9 cellular contexts compared by ENCODE assay signal in genomic region chr11:65382804-65383368, GRCh38. TPM values are rescaled to one million over a fixed set of nuclear protein-coding genes. Genes with fewer than 3 reads are reported as not detected.
DNase-seq lines count a peak whose midpoint lies in the region; ATAC-seq and TF ChIP-seq lines count a peak whose summit lies in the region.
"Had no signal": no experiment of that assay in that cellular context is flagged by ENCODE, and none has a peak within 500 bp of the region (broad histone marks: within the 10 kb centered on the region; RNA-seq: fewer than 3 reads in every experiment).

No MANE protein-coding gene starts in this region.

- no peak for ATAC-seq in HG02884 (IDR thresholded peaks at IDR 0.05; ENCODE audit: unreplicated experiment)

- H3K36me3 ChIP-seq in BE2C (no peaks in the 10 kb centered on the region), HUES64 (ENCODE audit: insufficient read depth, low read length) (no peaks in the 10 kb centered on the region), mucosa of rectum (ENCODE audit: control insufficient read depth in 2 of 2, insufficient read depth in 2 of 2, low read length in 2 of 2) (no peaks in the 10 kb centered on the region), H7 (replicated peaks; ENCODE audit: control insufficient read depth, insufficient read depth, low read length) (no peaks in the 10 kb centered on the region)

- peak overlapping the region; percentile 43 to 85 (median 75) for H3K4me3 Mint-ChIP-seq in brain

- 79% methylated on average over 12 of the region's 12 CpGs for WGBS in HUES64

- peaks cover 45% of the 10 kb centered on the region for H3K4me1 Mint-ChIP-seq in brain

- peak; percentile 80 for DNase-seq in BE2C
- DNase-seq in dedifferentiated amniotic fluid mesenchymal stem cell (ENCODE audit: extremely low spot score): no peak
- DNase-seq in H7: no peak
- DNase-seq in ureter (ENCODE audit: low spot score): no peak

- H3K9me3 Mint-ChIP-seq in brain: no peaks in the 10 kb centered on the region

- H3K27ac ChIP-seq in HUES64 (ENCODE audit: low read depth, low read length): peak overlapping the region; percentile 88
- H3K27ac ChIP-seq in mucosa of rectum (ENCODE audit: low read depth in 2 of 2, low read length in 2 of 2): peak overlapping the region; percentile 99 to 100

- peak overlapping the region; percentile 84 to 97 (median 92) for H3K27ac Mint-ChIP-seq in brain

- H3K27me3 ChIP-seq in BE2C: no peaks in the 10 kb centered on the region
- no peaks in the 10 kb centered on the region for H3K27me3 ChIP-seq in HUES64 (ENCODE audit: insufficient read depth, low read length)
- H3K27me3 ChIP-seq in mucosa of rectum (ENCODE audit: control insufficient read depth in 2 of 2, insufficient read depth in 2 of 2, low read length in 2 of 2): no peaks in the 10 kb centered on the region
- H3K27me3 ChIP-seq in H7 (ENCODE audit: control insufficient read depth, insufficient read depth, low read length): no peaks in the 10 kb centered on the region

- no peaks in the 10 kb centered on the region for H3K36me3 Mint-ChIP-seq in brain

- peak overlapping the region; percentile 47 for H3K9ac ChIP-seq in HUES64 (ENCODE audit: low read depth, low read length)
- H3K9ac ChIP-seq in mucosa of rectum (ENCODE audit: low read depth in 1 of 2, low read length in 2 of 2): peak overlapping the region; percentile 90 to 94

- H3K9me3 ChIP-seq in BE2C (no peaks in the 10 kb centered on the region), HUES64 (ENCODE audit: insufficient read depth, low read depth, low read length) (no peaks in the 10 kb centered on the region), mucosa of rectum (ENCODE audit: control insufficient read depth in 2 of 2, low read length in 2 of 2) (no peaks in the 10 kb centered on the region)

- H3K4me3 ChIP-seq in BE2C (ENCODE audit: low read depth, low read length) (peak overlapping the region; percentile 48), HUES64 (ENCODE audit: low read length) (no peak overlapping the region), mucosa of rectum (ENCODE audit: low read length in 2 of 2) (peak overlapping the region; percentile 59 to 77), H7 (ENCODE audit: insufficient read depth, low read depth, low read length) (no peak overlapping the region)

- H3K27me3 Mint-ChIP-seq in brain: no peaks in the 10 kb centered on the region

- H3K4me1 ChIP-seq in BE2C (no peaks in the 10 kb centered on the region), HUES64 (ENCODE audit: insufficient read depth, low read length) (peaks cover 21% of the 10 kb centered on the region), mucosa of rectum (ENCODE audit: control insufficient read depth in 2 of 2, insufficient read depth in 2 of 2, low read length in 2 of 2) (peaks cover 46 to 49% of the 10 kb centered on the region in 2 donors)

- TF ChIP-seq CTCF in BE2C (IDR thresholded peaks at IDR 0.05; ENCODE audit: low read depth, low read length) (no peak), brain (conservative IDR thresholded peaks at IDR 0.05) (no peak)

RNA-seq across cellular contexts. Expression of gene SLC25A45, which starts 0.4 kb away (rescaled TPM):
- 2.7 TPM for polyA plus RNA-seq in BE2C (2012; ENCODE audit: insufficient read depth, insufficient read length, low read depth)
- 0.55 TPM for polyA plus RNA-seq in HUES64 (2013, experiment 1 of 2)
- polyA plus RNA-seq in HUES64 (2013, experiment 2 of 2): 1.9 TPM
- polyA plus RNA-seq in brain (ENCODE audit: insufficient read depth, low read depth, low replicate concordance): 4.0 TPM
- total RNA-seq in H7 (2014; rRNA removed; shearing (Covaris generic)): 0.73 and 0.81 TPM in 2 replicates
- total RNA-seq in ureter: 9.4 TPM
- polyA plus RNA-seq: neural cell had no signal

RNA-seq across cellular contexts. Expression of gene FRMD8, which starts 3.6 kb away (rescaled TPM):
- 12.5 TPM for polyA plus RNA-seq in BE2C (2012; ENCODE audit: insufficient read depth, insufficient read length, low read depth)
- polyA plus RNA-seq in HUES64 (2013, experiment 1 of 2): 12.1 TPM
- polyA plus RNA-seq in HUES64 (2013, experiment 2 of 2): 12.2 TPM
- 20.3 TPM for polyA plus RNA-seq in brain (ENCODE audit: insufficient read depth, low read depth, low replicate concordance)
- total RNA-seq in H7 (2014; rRNA removed; shearing (Covaris generic)): 24.5 and 37.1 TPM in 2 replicates
- 31.2 TPM for total RNA-seq in ureter

RNA-seq across cellular contexts. Expression of gene TIGD3, which starts 28.3 kb away (rescaled TPM):
- polyA plus RNA-seq in BE2C (2012; ENCODE audit: insufficient read depth, insufficient read length, low read depth): 0.43 TPM
- 0.75 TPM for polyA plus RNA-seq in HUES64 (2013, experiment 1 of 2)
- 0.70 TPM for polyA plus RNA-seq in HUES64 (2013, experiment 2 of 2)
- polyA plus RNA-seq in brain (ENCODE audit: insufficient read depth, low read depth, low replicate concordance): 7.1 TPM
- 0.35 and 0.70 TPM in 2 replicates for total RNA-seq in H7 (2014; rRNA removed; shearing (Covaris generic))
- total RNA-seq in ureter: not detected

RNA-seq across cellular contexts. Expression of gene NEAT1, which starts 39.7 kb away (rescaled TPM):
- 301 TPM for polyA plus RNA-seq in BE2C (2012; ENCODE audit: insufficient read depth, insufficient read length, low read depth)
- 3.6 TPM for polyA plus RNA-seq in HUES64 (2013, experiment 1 of 2)
- 3.6 TPM for polyA plus RNA-seq in HUES64 (2013, experiment 2 of 2)
- polyA plus RNA-seq in brain (ENCODE audit: insufficient read depth, low read depth, low replicate concordance): 3.8 TPM
- total RNA-seq in H7 (2014; rRNA removed; shearing (Covaris generic)): 6.4 and 10.6 TPM in 2 replicates
- total RNA-seq in ureter: 1,155 TPM

RNA-seq across cellular contexts. Expression of gene DPF2, which starts 49.2 kb away (rescaled TPM):
- 59.0 TPM for polyA plus RNA-seq in BE2C (2012; ENCODE audit: insufficient read depth, insufficient read length, low read depth)
- 57.5 TPM for polyA plus RNA-seq in HUES64 (2013, experiment 1 of 2)
- polyA plus RNA-seq in HUES64 (2013, experiment 2 of 2): 54.6 TPM
- polyA plus RNA-seq in brain (ENCODE audit: insufficient read depth, low read depth, low replicate concordance): 75.7 TPM
- 65.2 and 69.2 TPM in 2 replicates for total RNA-seq in H7 (2014; rRNA removed; shearing (Covaris generic))
- 61.5 TPM for total RNA-seq in ureter

Comparison
In these comparisons a context has a peak if more than half of its experiments do, and no peak if none do; other contexts are left out.
1. H3K4me3 ChIP-seq: peak in BE2C (single experiment) and mucosa of rectum (2 of 2); none in HUES64 (single experiment) and H7 (single experiment).